8 cellular contexts compared by ENCODE assay signal in genomic region chr3:12994357-12994606, GRCh38.
DNase-seq lines count a peak whose midpoint lies in the region; TF ChIP-seq lines count a peak whose summit lies in the region.

No MANE protein-coding gene starts in this region.

- peaks cover 49 to 77% (median 63%) of the 10 kb centered on the region in 3 donors for H3K4me1 Mint-ChIP-seq in CD8-positive, alpha-beta memory T cell
- H3K4me1 Mint-ChIP-seq in activated T-helper 2 cell treated with anti-CD3 and anti-CD28 coated beads, Interferon-gamma antibody, Interleukin-2, Interleukin-4, amounts not matched to agents 10 μg/mL and 5 μg/mL and 100 μg/mL, durations not matched to agents 14 hours and 24 hours and 36 hours (ENCODE audit: low read depth): peaks cover 9% of the 10 kb centered on the region

- no peaks in the 10 kb centered on the region for H3K9me3 ChIP-seq in CD8-positive, alpha-beta memory T cell (ENCODE audit: low read length)
- H3K9me3 ChIP-seq in hepatocyte (ENCODE audit: low read depth): no peaks in the 10 kb centered on the region
- no peaks in the 10 kb centered on the region for H3K9me3 ChIP-seq in skeletal muscle tissue (ENCODE audit: control insufficient read depth in 3 of 3, low read length in 3 of 3)

- H3K9me3 Mint-ChIP-seq in CD8-positive, alpha-beta memory T cell: no peaks in the 10 kb centered on the region
- no peaks in the 10 kb centered on the region for H3K9me3 Mint-ChIP-seq in activated T-helper 2 cell treated with anti-CD3 and anti-CD28 coated beads, Interferon-gamma antibody, Interleukin-2, Interleukin-4, amounts not matched to agents 10 μg/mL and 5 μg/mL and 100 μg/mL, durations not matched to agents 14 hours and 24 hours and 36 hours

- POLR2A ChIA-PET in CD8-positive, alpha-beta memory T cell (lab: Charles Lee): interaction anchor here (1.1 to 3.7 kb wide), 5 partner anchors 12 to 27 kb away, joined by 3 to 26 read pairs (median 4); no protein-coding TSS in a partner anchor

- peak in 1 of 5 donors; percentile 45 for DNase-seq in CD8-positive, alpha-beta memory T cell
- DNase-seq in HFF-Myc (ENCODE audit: extremely low read depth, low read depth) (no peak), hepatocyte (ENCODE audit: low spot score) (no peak), NOMO-1 treated with DMSO at 0.1 percent for 48 hours (lab: John Stamatoyannopoulos, UW; ENCODE audit: unreplicated experiment) (no peak)
- no peak for DNase-seq in activated T-helper 2 cell treated with anti-CD3 and anti-CD28 coated beads, Interferon-gamma antibody, Interleukin-2, Interleukin-4, amounts not matched to agents 10 μg/mL and 5 μg/mL and 100 μg/mL, durations not matched to agents 14 hours and 24 hours and 36 hours (ENCODE audit: low spot score)
- no peak for DNase-seq in effector CD8-positive, alpha-beta T cell (lab: John Stamatoyannopoulos, UW)
- no peak for DNase-seq in activated CD4-positive, CD25-positive, alpha-beta regulatory T cell treated with anti-CD3 and anti-CD28 coated beads, Interleukin-2, amount 50 U/mL, for 72 hours

- peak overlapping the region; percentile 93 for H3K4me3 ChIP-seq in CD8-positive, alpha-beta memory T cell (ENCODE audit: low read length)
- H3K4me3 ChIP-seq in HFF-Myc (replicated peaks; ENCODE audit: low read depth, low read length) (peak overlapping the region; percentile 49), hepatocyte (peak overlapping the region; percentile 60), skeletal muscle tissue (ENCODE audit: low read length in 3 of 3) (peak overlapping the region; percentile 81 to 95 (median 93))

- peak overlapping the region; percentile 78 for H3K27ac ChIP-seq in CD8-positive, alpha-beta memory T cell (ENCODE audit: low read depth, low read length)
- peak overlapping the region; percentile 87 for H3K27ac ChIP-seq in hepatocyte
- peak overlapping the region; percentile 85 for H3K27ac ChIP-seq in skeletal muscle tissue (ENCODE audit: low read depth, low read length)

- no peaks in the 10 kb centered on the region for H3K79me2 ChIP-seq in hepatocyte

- no peaks in the 10 kb centered on the region for H3K9me2 ChIP-seq in hepatocyte (replicated peaks; ENCODE audit: insufficient read depth)

- CTCF ChIA-PET in CD8-positive, alpha-beta memory T cell (lab: Charles Lee): interaction anchor here (1.0 to 10.0 kb wide), 12 partner anchors 8 to 154 kb away, joined by 3 to 134 read pairs (median 5); no protein-coding TSS in a partner anchor

- peaks cover 48% of the 10 kb centered on the region for H3K4me1 ChIP-seq in CD8-positive, alpha-beta memory T cell (ENCODE audit: insufficient read depth, low read length)
- H3K4me1 ChIP-seq in hepatocyte (ENCODE audit: insufficient read depth) (peaks cover 8% of the 10 kb centered on the region), skeletal muscle tissue (ENCODE audit: control insufficient read depth in 3 of 3, insufficient read depth in 3 of 3, low read length in 3 of 3) (peaks cover 29 to 49% (median 35%) of the 10 kb centered on the region in 3 donors)

- peaks cover 4% of the 10 kb centered on the region for H3K36me3 ChIP-seq in CD8-positive, alpha-beta memory T cell (ENCODE audit: insufficient read depth, low read length)
- H3K36me3 ChIP-seq in hepatocyte (replicated peaks; ENCODE audit: insufficient read depth, low read depth) (no peaks in the 10 kb centered on the region), skeletal muscle tissue (ENCODE audit: control insufficient read depth in 3 of 3, insufficient read depth in 3 of 3, low read length in 3 of 3) (no peaks in the 10 kb centered on the region)

- peak overlapping the region in 2 of 8 donors; percentile 82 to 97 for H3K27ac Mint-ChIP-seq in CD8-positive, alpha-beta memory T cell
- no peak overlapping the region for H3K27ac Mint-ChIP-seq in activated T-helper 2 cell treated with anti-CD3 and anti-CD28 coated beads, Interferon-gamma antibody, Interleukin-2, Interleukin-4, amounts not matched to agents 10 μg/mL and 5 μg/mL and 100 μg/mL, durations not matched to agents 14 hours and 24 hours and 36 hours

- H3K27me3 Mint-ChIP-seq in CD8-positive, alpha-beta memory T cell: no peaks in the 10 kb centered on the region
- H3K27me3 Mint-ChIP-seq in activated T-helper 2 cell treated with anti-CD3 and anti-CD28 coated beads, Interferon-gamma antibody, Interleukin-2, Interleukin-4, amounts not matched to agents 10 μg/mL and 5 μg/mL and 100 μg/mL, durations not matched to agents 14 hours and 24 hours and 36 hours (ENCODE audit: low read depth): no peaks in the 10 kb centered on the region

- no peaks in the 10 kb centered on the region for H4K20me1 ChIP-seq in hepatocyte (ENCODE audit: insufficient read depth, poor library complexity, severe bottlenecking)

- intact Hi-C loops in activated T-helper 2 cell treated with anti-CD3 and anti-CD28 coated beads, Interferon-gamma antibody, Interleukin-2, Interleukin-4, amounts not matched to agents 10 μg/mL and 5 μg/mL and 100 μg/mL, durations not matched to agents 14 hours and 24 hours and 36 hours (cut with micrococcal nuclease): loop anchor here (2.0 kb wide), 1 partner anchor 19 kb away; no protein-coding TSS in a partner anchor

- no peak for TF ChIP-seq CTCF in HFF-Myc (IDR thresholded peaks at IDR 0.05; ENCODE audit: low read depth, low read length, missing control alignments)
- TF ChIP-seq CTCF in hepatocyte (IDR thresholded peaks at IDR 0.05; ENCODE audit: poor library complexity): no peak

- peak overlapping the region; percentile 91 to 97 (median 95) for H3K4me3 Mint-ChIP-seq in CD8-positive, alpha-beta memory T cell
- peak overlapping the region; percentile 93 for H3K4me3 Mint-ChIP-seq in activated T-helper 2 cell treated with anti-CD3 and anti-CD28 coated beads, Interferon-gamma antibody, Interleukin-2, Interleukin-4, amounts not matched to agents 10 μg/mL and 5 μg/mL and 100 μg/mL, durations not matched to agents 14 hours and 24 hours and 36 hours (ENCODE audit: low read depth)

- WGBS in hepatocyte (ENCODE audit: low lambda C conversion rate, missing lambda C conversion rate): 5% methylated on average over 11 of the region's 25 CpGs

- peaks cover 3 to 49% (median 10%) of the 10 kb centered on the region in 3 donors for H3K36me3 Mint-ChIP-seq in CD8-positive, alpha-beta memory T cell
- H3K36me3 Mint-ChIP-seq in activated T-helper 2 cell treated with anti-CD3 and anti-CD28 coated beads, Interferon-gamma antibody, Interleukin-2, Interleukin-4, amounts not matched to agents 10 μg/mL and 5 μg/mL and 100 μg/mL, durations not matched to agents 14 hours and 24 hours and 36 hours (ENCODE audit: low read depth): peaks cover 29% of the 10 kb centered on the region

- H2AFZ ChIP-seq in hepatocyte: peak overlapping the region; percentile 69

- peak overlapping the region; percentile 90 for H3K4me2 ChIP-seq in hepatocyte

- peak overlapping the region; percentile 84 to 88 (median 88) for H3K9ac ChIP-seq in skeletal muscle tissue (ENCODE audit: low read depth in 1 of 3, low read length in 3 of 3)

- no peaks in the 10 kb centered on the region for H3K27me3 ChIP-seq in CD8-positive, alpha-beta memory T cell (ENCODE audit: insufficient read depth, low read length, poor library complexity, severe bottlenecking)
- H3K27me3 ChIP-seq in hepatocyte (no peaks in the 10 kb centered on the region), skeletal muscle tissue (ENCODE audit: control insufficient read depth in 3 of 3, insufficient read depth in 3 of 3, low read length in 3 of 3) (no peaks in the 10 kb centered on the region)
